27 cellular contexts compared by ENCODE assay signal in genomic region chr13:85819513-85819912, GRCh38. TPM values are rescaled to one million over a fixed set of nuclear protein-coding genes. Genes with fewer than 3 reads are reported as not detected.
"Had no signal": no experiment of that assay in that cellular context is flagged by ENCODE, and none has a peak within 500 bp of the region (broad histone marks: within the 10 kb centered on the region; RNA-seq: fewer than 3 reads in every experiment).

No MANE protein-coding gene starts in this region.

- H3K4me2 ChIP-seq: KMS-11 had no signal

- DNase-seq: MV-4-11, NCI-H1048, NCI-H1105, NCI-H1417, NCI-H1436 treated with DMSO at 0.1 percent for 48 hours, NCI-H1694, NCI-H187 treated with DMSO at 0.1 percent for 48 hours, NCI-H2029 treated with DMSO at 0.1 percent for 48 hours, NCI-H2171 treated with DMSO at 0.1 percent for 48 hours, NCI-H345, NCI-H446 treated with DMSO at 0.1 percent for 48 hours, NCI-H510A treated with DMSO at 0.1 percent for 48 hours, NCI-H526 treated with DMSO at 0.1 percent for 48 hours, NCI-H774, PC-3, SHP77, SW 1271, T-cell had no signal

- H3K4me3 ChIP-seq: K562 had no signal

- FAIRE-seq: HTR-8/SVneo, K562 had no signal

- ATAC-seq: K562, Panc1, PC-3, T-cell had no signal

- H3K27ac ChIP-seq: HL-60, KMS-11, RWPE1 had no signal

- H3K9ac ChIP-seq: KMS-11 had no signal

RNA-seq across cellular contexts. Expression of gene SLITRK6, which starts 20.3 kb away (rescaled TPM):
- total RNA-seq: LHCN-M2, OCI-LY7, T-cell had no signal
- polyA plus RNA-seq: IgD-negative memory B cell had no signal
